ENCODE assay signal across 19 cellular contexts in the genomic region with DNA sequence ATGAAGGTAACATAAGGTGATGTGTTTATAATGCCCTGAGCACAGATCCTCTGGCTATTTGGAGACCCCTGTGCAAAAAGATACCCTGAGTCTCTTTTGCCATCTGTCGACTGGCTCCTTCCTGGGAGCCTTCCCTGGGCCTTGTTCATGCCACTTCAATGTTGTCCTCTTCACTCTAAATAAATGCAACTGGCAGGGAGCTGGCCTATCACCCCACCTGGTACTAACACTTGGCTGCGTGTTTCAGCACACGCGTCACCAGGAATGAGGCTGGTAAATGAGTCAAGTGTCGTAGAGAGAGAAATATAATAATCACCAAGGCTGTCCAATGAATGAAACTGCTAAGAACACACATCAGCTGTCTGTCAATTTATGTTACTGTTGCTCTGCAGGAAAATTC.
DNase-seq lines count a peak whose midpoint lies in the region; ATAC-seq lines count a peak whose summit lies in the region.
"Had no signal": no experiment of that assay in that cellular context is flagged by ENCODE, and none has a peak within 500 bp of the region (broad histone marks: within the 10 kb centered on the region; RNA-seq: fewer than 3 reads in every experiment).

No MANE protein-coding gene starts in this region.

- H3K9ac ChIP-seq in neuronal stem cell (ENCODE audit: low read depth, low read length, poor library complexity) = no peak overlapping the region

- peaks cover 0 to 1% of the 10 kb centered on the region in 2 donors for H3K9me3 ChIP-seq in neuronal stem cell (replicated peaks in 1 of 2; ENCODE audit: control insufficient read depth in 2 of 2, insufficient read depth in 1 of 2, low read depth in 1 of 2, low read length in 2 of 2)
- H3K9me3 ChIP-seq: body of pancreas, tibial artery had no signal

- no peaks in the 10 kb centered on the region for H3K27me3 ChIP-seq in neuronal stem cell (ENCODE audit: control insufficient read depth in 3 of 3, insufficient read depth in 3 of 3, low read depth in 1 of 3, low read length in 3 of 3)
- H3K27me3 ChIP-seq: body of pancreas, tibial artery had no signal

- no peak overlapping the region for H3K23ac ChIP-seq in neuronal stem cell (ENCODE audit: low read depth, low read length, poor library complexity)

- DNase-seq in LHCN-M2 (ENCODE audit: low read depth) (peak; percentile 89), NCI-H510A (lab: John Stamatoyannopoulos, UW) (peak; percentile 47), cerebellum (ENCODE audit: low spot score) (peak; percentile 71), neuronal stem cell (ENCODE audit: low spot score) (no peak), DMS114 treated with DMSO at 0.1 percent for 48 hours (lab: John Stamatoyannopoulos, UW; ENCODE audit: unreplicated experiment) (no peak), SKM-1 (lab: John Stamatoyannopoulos, UW; ENCODE audit: unreplicated experiment) (no peak)
- DNase-seq: activated CD4-positive, alpha-beta T cell treated with anti-CD3 and anti-CD28 coated beads, Interleukin-2, amount 50 U/mL, for 1 hour; activated naive CD4-positive, alpha-beta T cell treated with anti-CD3 and anti-CD28 coated beads for 36 hours; activated T-cell treated with anti-CD3 and anti-CD28 coated beads for 4 hours; body of pancreas; dermis blood vessel endothelial cell; naive thymus-derived CD4-positive, alpha-beta T cell; NCI-H1436 treated with DMSO at 0.1 percent for 48 hours; posterior cingulate gyrus; tibial artery had no signal

- H3K4me1 ChIP-seq in neuronal stem cell (ENCODE audit: control insufficient read depth in 2 of 2, insufficient read depth in 1 of 2, low read depth in 1 of 2, low read length in 2 of 2) = peaks cover 0 to 5% of the 10 kb centered on the region in 2 donors
- H3K4me1 ChIP-seq: body of pancreas, tibial artery had no signal

- H3K36me3 ChIP-seq in neuronal stem cell (replicated peaks in 1 of 2; ENCODE audit: control insufficient read depth in 2 of 2, insufficient read depth in 2 of 2, low read length in 2 of 2) = no peaks in the 10 kb centered on the region
- H3K36me3 ChIP-seq: tibial artery had no signal

- no peak overlapping the region for H2AFZ ChIP-seq in neuronal stem cell (ENCODE audit: low read length)

- no CpG with 5 or more reads among the region's 5 CpGs for WGBS in neuronal stem cell (ENCODE audit: extremely low coverage in 2 of 2, insufficient read length in 2 of 2, insufficient replicate concordance in 1 of 2), 2 donors

- no peak overlapping the region for H4K8ac ChIP-seq in neuronal stem cell (ENCODE audit: low read depth, low read length)

- H3K4me3 ChIP-seq in neuronal stem cell (ENCODE audit: low read length in 2 of 2) = no peak overlapping the region
- H3K4me3 ChIP-seq: body of pancreas, lung, tibial artery had no signal

- H3K79me1 ChIP-seq in neuronal stem cell (ENCODE audit: low read depth, low read length) = no peaks in the 10 kb centered on the region

- peak overlapping the region; percentile 66 for H3K18ac ChIP-seq in neuronal stem cell (ENCODE audit: low read length)

- H3K4ac ChIP-seq in neuronal stem cell (ENCODE audit: low read length) = no peak overlapping the region

- H3K27ac ChIP-seq in neuronal stem cell (replicated peaks; ENCODE audit: low read length) = no peak overlapping the region
- H3K27ac ChIP-seq: body of pancreas, epithelial cell of prostate, tibial artery had no signal

- H2BK15ac ChIP-seq in neuronal stem cell (ENCODE audit: low read length) = no peak overlapping the region

- H3K14ac ChIP-seq in neuronal stem cell (ENCODE audit: low read length) = no peak overlapping the region

- no peak for ATAC-seq in GM21360 (IDR thresholded peaks at IDR 0.05; ENCODE audit: unreplicated experiment)
- ATAC-seq: body of pancreas; naive thymus-derived CD4-positive, alpha-beta T cell; stimulated activated effector memory CD8-positive, alpha-beta T cell treated with anti-CD3 and anti-CD28 coated beads, Interleukin-12 subunit alpha, Interleukin-12 subunit beta, amount 100 ng/mL, for 72 hours had no signal

- no peak overlapping the region for H4K91ac ChIP-seq in neuronal stem cell (ENCODE audit: low read depth, low read length, poor library complexity)

- no peak overlapping the region for H2AK5ac ChIP-seq in neuronal stem cell (ENCODE audit: low read depth, low read length)

- H2BK12ac ChIP-seq in neuronal stem cell (ENCODE audit: low read length) = no peak overlapping the region

- no peak overlapping the region for H2BK120ac ChIP-seq in neuronal stem cell (ENCODE audit: low read depth, low read length)

- no peak overlapping the region for H3K4me2 ChIP-seq in neuronal stem cell (ENCODE audit: insufficient read depth, low read length, poor library complexity, severe bottlenecking)

- H2BK5ac ChIP-seq in neuronal stem cell (ENCODE audit: low read length) = no peak overlapping the region

Comparison
In these comparisons a context has a peak if more than half of its experiments do, and no peak if none do; other contexts are left out.
1. DNase-seq: peak in LHCN-M2 (single experiment), NCI-H510A (single experiment) and cerebellum (single experiment); none in neuronal stem cell (single experiment), DMS114 treated with DMSO at 0.1 percent for 48 hours (single experiment) and SKM-1 (single experiment).